ENCODE assay signal across 34 cellular contexts in genomic region chrX:20971250-20971649, GRCh38.
"Had no signal": no experiment of that assay in that cellular context is flagged by ENCODE, and none has a peak within 500 bp of the region (broad histone marks: within the 10 kb centered on the region; RNA-seq: fewer than 3 reads in every experiment).

No MANE protein-coding gene starts in this region.

- H3K36me3 Mint-ChIP-seq: activated CD4-positive, alpha-beta memory T cell treated with anti-CD3 and anti-CD28 coated beads for 36 hours; activated naive CD4-positive, alpha-beta T cell treated with anti-CD3 and anti-CD28 coated beads, Interleukin-2, amount 10 ng/mL, durations not matched to agents 7 days and 5 days; natural killer cell treated with Interleukin-12 subunit alpha and Interleukin-12 subunit beta and Interleukin-15 and Interleukin-18, amount 100 ng/mL, for 72 hours; stimulated activated memory B cell treated with anti-CD40 and anti-IgM and Interleukin-4, amounts not matched to agents 10 μg/mL and 1 μg/mL and 100 μg/mL, for 72 hours had no signal

- H3K4me3 ChIP-seq: esophagus squamous epithelium, gastrocnemius medialis, left lung, lower lobe of right lung, upper lobe of left lung, vagina had no signal

- H3K27me3 ChIP-seq: esophagus squamous epithelium, gastrocnemius medialis, left lung, neutrophil, upper lobe of left lung, vagina had no signal

- H3K27ac ChIP-seq: epithelial cell of prostate, esophagus squamous epithelium, gastrocnemius medialis, left lung, lower lobe of right lung, neutrophil, upper lobe of left lung, vagina had no signal

- H3K9me3 Mint-ChIP-seq: activated CD4-positive, alpha-beta memory T cell treated with anti-CD3 and anti-CD28 coated beads for 36 hours; activated CD4-positive, alpha-beta T cell treated with anti-CD3 and anti-CD28 coated beads, Interleukin-2, amount 10 ng/mL, durations not matched to agents 24 days and 14 days; activated naive CD4-positive, alpha-beta T cell treated with anti-CD3 and anti-CD28 coated beads, Interleukin-2, amount 10 ng/mL, durations not matched to agents 7 days and 5 days; activated T-cell treated with anti-CD3 and anti-CD28 coated beads, Interleukin-2, amount 50 U/mL, for 24 hours; dendritic cell treated with granulocyte-macrophage colony-stimulating factor and Interleukin-4, amounts not matched to agents 40 ng/mL and 50 ng/mL, for 4 days; stimulated activated naive CD8-positive, alpha-beta T cell treated with anti-CD3 and anti-CD28 coated beads, Interleukin-15, amount 100 ng/mL, for 72 hours had no signal

- H3K36me3 ChIP-seq: esophagus squamous epithelium, gastrocnemius medialis, left lung, lower lobe of right lung, neutrophil, upper lobe of left lung, vagina had no signal

- H3K27ac Mint-ChIP-seq: activated CD4-positive, alpha-beta memory T cell treated with anti-CD3 and anti-CD28 coated beads for 36 hours; activated CD4-positive, alpha-beta T cell treated with anti-CD3 and anti-CD28 coated beads, Interleukin-2, amount 10 ng/mL, durations not matched to agents 24 days and 14 days; activated naive CD4-positive, alpha-beta T cell treated with anti-CD3 and anti-CD28 coated beads, Interleukin-2, amount 10 ng/mL, durations not matched to agents 7 days and 5 days; activated T-cell treated with anti-CD3 and anti-CD28 coated beads, Interleukin-2, amount 50 U/mL, for 24 hours; dendritic cell treated with granulocyte-macrophage colony-stimulating factor and Interleukin-4, amounts not matched to agents 40 ng/mL and 50 ng/mL, for 4 days; natural killer cell treated with Interleukin-12 subunit alpha and Interleukin-12 subunit beta and Interleukin-15 and Interleukin-18, amount 100 ng/mL, for 72 hours; progenitor cell of endocrine pancreas; stimulated activated memory B cell treated with anti-CD40 and anti-IgM and Interleukin-4, amounts not matched to agents 10 μg/mL and 1 μg/mL and 100 μg/mL, for 72 hours; stimulated activated naive CD8-positive, alpha-beta T cell treated with anti-CD3 and anti-CD28 coated beads, Interleukin-15, amount 100 ng/mL, for 72 hours; T-helper 17 cell had no signal

- DNase-seq: activated CD4-positive, alpha-beta memory T cell treated with anti-CD3 and anti-CD28 coated beads for 36 hours; activated CD4-positive, alpha-beta T cell treated with anti-CD3 and anti-CD28 coated beads, Interleukin-2, amount 10 ng/mL, durations not matched to agents 24 days and 14 days; activated CD4-positive, CD25-positive, alpha-beta regulatory T cell treated with anti-CD3 and anti-CD28 coated beads, Interleukin-2, amount 50 U/mL, for 72 hours; activated CD8-positive, alpha-beta memory T cell treated with anti-CD3 and anti-CD28 coated beads, Interleukin-2, amount 50 U/mL, for 48 hours; activated gamma-delta T cell; activated naive CD4-positive, alpha-beta T cell treated with anti-CD3 and anti-CD28 coated beads, Interleukin-2, amount 10 ng/mL, durations not matched to agents 7 days and 5 days; activated T-cell treated with anti-CD3 and anti-CD28 coated beads, Interleukin-2, amount 50 U/mL, for 24 hours; amniotic stem cell; caudate nucleus; effector CD4-positive, alpha-beta T cell; esophagus squamous epithelium; gastrocnemius medialis; head of caudate nucleus; hippocampal formation; left lung; lower lobe of right lung; mesenchymal stem cell; retina; small intestine; stimulated activated CD4-positive, alpha-beta T cell treated with anti-CD3 and anti-CD28 coated beads, Interleukin-1b, Interleukin-23, amount 100 ng/mL, for 48 hours; stimulated activated CD4-positive, alpha-beta T cell treated with anti-CD3 and anti-CD28 coated beads, Interleukin-4, amount 100 ng/mL, for 4 hours; stimulated activated CD8-positive, alpha-beta memory T cell treated with anti-CD3 and anti-CD28 coated beads, Interleukin-4, amount 100 ng/mL, for 48 hours; stimulated activated naive CD8-positive, alpha-beta T cell treated with anti-CD3 and anti-CD28 coated beads, Interleukin-15, amount 100 ng/mL, for 72 hours; substantia nigra; T-helper 17 cell; upper lobe of left lung had no signal

- H3K4me1 ChIP-seq: esophagus squamous epithelium, gastrocnemius medialis, left lung, lower lobe of right lung, upper lobe of left lung, vagina had no signal

- H3K4me3 Mint-ChIP-seq: activated CD4-positive, alpha-beta memory T cell treated with anti-CD3 and anti-CD28 coated beads for 36 hours; activated CD4-positive, alpha-beta T cell treated with anti-CD3 and anti-CD28 coated beads, Interleukin-2, amount 10 ng/mL, durations not matched to agents 24 days and 14 days; activated naive CD4-positive, alpha-beta T cell treated with anti-CD3 and anti-CD28 coated beads, Interleukin-2, amount 10 ng/mL, durations not matched to agents 7 days and 5 days; activated T-cell treated with anti-CD3 and anti-CD28 coated beads, Interleukin-2, amount 50 U/mL, for 24 hours; dendritic cell treated with granulocyte-macrophage colony-stimulating factor and Interleukin-4, amounts not matched to agents 40 ng/mL and 50 ng/mL, for 4 days; natural killer cell treated with Interleukin-12 subunit alpha and Interleukin-12 subunit beta and Interleukin-15 and Interleukin-18, amount 100 ng/mL, for 72 hours; stimulated activated memory B cell treated with anti-CD40 and anti-IgM and Interleukin-4, amounts not matched to agents 10 μg/mL and 1 μg/mL and 100 μg/mL, for 72 hours; stimulated activated naive CD8-positive, alpha-beta T cell treated with anti-CD3 and anti-CD28 coated beads, Interleukin-15, amount 100 ng/mL, for 72 hours; T-helper 17 cell had no signal

- H3K4me1 Mint-ChIP-seq: activated CD4-positive, alpha-beta T cell treated with anti-CD3 and anti-CD28 coated beads, Interleukin-2, amount 10 ng/mL, durations not matched to agents 24 days and 14 days; activated naive CD4-positive, alpha-beta T cell treated with anti-CD3 and anti-CD28 coated beads, Interleukin-2, amount 10 ng/mL, durations not matched to agents 7 days and 5 days; stimulated activated memory B cell treated with anti-CD40 and anti-IgM and Interleukin-4, amounts not matched to agents 10 μg/mL and 1 μg/mL and 100 μg/mL, for 72 hours; stimulated activated naive CD8-positive, alpha-beta T cell treated with anti-CD3 and anti-CD28 coated beads, Interleukin-15, amount 100 ng/mL, for 72 hours; T-helper 17 cell had no signal

- H3K9me3 ChIP-seq: esophagus squamous epithelium, gastrocnemius medialis, left lung, lower lobe of right lung, neutrophil, upper lobe of left lung, vagina had no signal

- H3K27me3 Mint-ChIP-seq: activated CD4-positive, alpha-beta memory T cell treated with anti-CD3 and anti-CD28 coated beads for 36 hours; activated CD4-positive, alpha-beta T cell treated with anti-CD3 and anti-CD28 coated beads, Interleukin-2, amount 10 ng/mL, durations not matched to agents 24 days and 14 days; activated naive CD4-positive, alpha-beta T cell treated with anti-CD3 and anti-CD28 coated beads, Interleukin-2, amount 10 ng/mL, durations not matched to agents 7 days and 5 days; dendritic cell treated with granulocyte-macrophage colony-stimulating factor and Interleukin-4, amounts not matched to agents 40 ng/mL and 50 ng/mL, for 4 days; natural killer cell treated with Interleukin-12 subunit alpha and Interleukin-12 subunit beta and Interleukin-15 and Interleukin-18, amount 100 ng/mL, for 72 hours; progenitor cell of endocrine pancreas; stimulated activated memory B cell treated with anti-CD40 and anti-IgM and Interleukin-4, amounts not matched to agents 10 μg/mL and 1 μg/mL and 100 μg/mL, for 72 hours; stimulated activated naive CD8-positive, alpha-beta T cell treated with anti-CD3 and anti-CD28 coated beads, Interleukin-15, amount 100 ng/mL, for 72 hours; T-helper 17 cell had no signal

- ATAC-seq: gastrocnemius medialis; left lung; lower lobe of right lung; natural killer cell treated with Interleukin-12 subunit alpha and Interleukin-12 subunit beta and Interleukin-15 and Interleukin-18, amount 100 ng/mL, for 72 hours; sciatic nerve; stimulated activated memory B cell treated with anti-CD40 and anti-IgM and Interleukin-4, amounts not matched to agents 10 μg/mL and 1 μg/mL and 100 μg/mL, for 72 hours; stimulated activated naive CD8-positive, alpha-beta T cell treated with anti-CD3 and anti-CD28 coated beads, Interleukin-15, amount 100 ng/mL, for 72 hours; T-helper 17 cell had no signal
